In the genomic region with DNA sequence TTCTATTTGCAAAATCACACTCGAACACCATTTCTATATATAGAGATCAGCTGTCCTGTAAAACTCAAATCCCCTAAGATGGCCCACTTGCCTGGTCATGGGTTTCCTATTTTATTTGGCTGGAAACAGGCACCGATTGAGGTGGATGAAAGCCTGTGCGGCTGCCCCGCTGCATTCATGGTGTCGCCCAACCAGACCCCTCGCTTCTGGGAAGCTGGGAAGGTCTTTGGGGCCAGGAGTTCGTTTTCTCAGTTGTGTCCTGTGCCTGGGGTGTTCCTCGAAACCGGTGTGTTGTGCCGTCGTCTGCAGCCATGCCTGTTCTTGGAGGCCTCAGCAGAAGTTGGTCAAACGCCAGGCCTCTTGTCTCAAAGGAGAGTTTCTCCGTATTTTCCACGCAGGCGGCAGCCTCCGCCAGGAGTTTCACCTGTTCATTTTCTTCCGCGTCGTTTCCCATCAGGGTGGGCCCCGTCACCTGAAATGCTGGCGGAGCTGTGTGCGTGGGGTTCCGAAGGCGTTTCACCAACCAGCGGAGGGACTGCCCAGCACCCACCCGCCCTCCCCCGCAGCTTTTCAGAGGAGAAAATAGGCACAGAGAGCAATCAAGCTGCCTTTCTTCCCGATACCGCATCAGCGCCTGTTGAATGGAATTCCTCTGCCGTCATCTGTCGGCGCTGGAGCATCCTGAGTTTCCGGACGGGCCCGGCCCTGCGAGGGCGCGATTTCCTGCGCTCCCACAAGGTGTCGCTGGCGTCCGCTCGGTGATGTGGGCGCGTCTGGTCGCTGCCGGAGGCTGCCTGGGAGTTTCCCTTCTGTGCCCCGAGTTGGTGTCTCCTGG, we compare ENCODE assay signal across 8 cellular contexts. TPM values are rescaled to one million over a fixed set of nuclear protein-coding genes. Genes with fewer than 3 reads are reported as not detected.
DNase-seq lines count a peak whose midpoint lies in the region; ATAC-seq, FAIRE-seq and TF ChIP-seq lines count a peak whose summit lies in the region.

No MANE protein-coding gene starts in this region.

- WGBS in H9 (ENCODE audit: extremely low coverage, insufficient read length, low lambda C conversion rate), result no CpG with 5 or more reads among the region's 49 CpGs
- 40% methylated on average over 44 of the region's 49 CpGs; no CpG with 5 or more reads in 1 of the 2 experiments for WGBS in H1 (ENCODE audit: extremely low coverage in 1 of 2, insufficient coverage in 1 of 2, insufficient read length in 1 of 2, insufficient replicate concordance in 2 of 2, low coverage in 1 of 2, low lambda C conversion rate in 2 of 2, missing lambda C conversion rate in 1 of 2), 2 experiments

- peak overlapping the region; percentile 85 to 97 (median 85); a peak in 5 of 7 replicates for H3K27ac Mint-ChIP-seq in H9

- H2AK5ac ChIP-seq in H9 (ENCODE audit: insufficient read length, low read length), result no peak overlapping the region
- no peak overlapping the region for H2AK5ac ChIP-seq in H1 (ENCODE audit: low read depth, low read length)

- DNase-seq in G401 (ENCODE audit: low spot score), result peak; percentile 54
- DNase-seq in H9, result peak; percentile 92
- DNase-seq in NAMALWA (ENCODE audit: low spot score), result peak; percentile 68
- DNase-seq in activated CD8-positive, alpha-beta memory T cell treated with anti-CD3 and anti-CD28 coated beads for 24 hours, result peak; percentile 93
- peak; percentile 66 to 99 for DNase-seq in H1 (ENCODE audit: low read depth in 1 of 2, low spot score in 2 of 2)
- DNase-seq in medulla oblongata (ENCODE audit: extremely low spot score), result peak; percentile 82
- DNase-seq in stimulated activated CD8-positive, alpha-beta memory T cell treated with anti-CD3 and anti-CD28 coated beads, Interleukin-15, amount 100 ng/mL, for 1 hour (ENCODE audit: low read depth), result peak; percentile 72

- H3K18ac ChIP-seq in H9 (ENCODE audit: insufficient read length, low read depth, low read length) (peak overlapping the region; percentile 28), H1 (ENCODE audit: extremely low read depth, low read length) (no peak overlapping the region; the same call in 1 of the 2 replicates)

- FAIRE-seq in H1 (lab: Jason Lieb, UNC), result peak; percentile 80

- no peak overlapping the region for H3K4ac ChIP-seq in H9 (ENCODE audit: low read depth, low read length)
- no peak overlapping the region for H3K4ac ChIP-seq in H1 (replicated peaks; ENCODE audit: insufficient read length, low read depth, low read length)

- H4K8ac ChIP-seq in H9 (replicated peaks; ENCODE audit: insufficient read length, low read depth, low read length) (no peak overlapping the region), H1 (ENCODE audit: extremely low read depth, insufficient read depth, low read length) (peak overlapping the region; percentile 87; the same call in 1 of the 2 replicates)

- H3K23me2 ChIP-seq in H9 (ENCODE audit: insufficient read length, low read depth, low read length, poor library complexity, severe bottlenecking), result no peaks in the 10 kb centered on the region
- no peaks in the 10 kb centered on the region for H3K23me2 ChIP-seq in H1 (ENCODE audit: low read depth, low read length)

- H3K23ac ChIP-seq in H9 (ENCODE audit: insufficient read length, low read depth, low read length), result no peak overlapping the region
- H3K23ac ChIP-seq in H1 (ENCODE audit: insufficient read length), result no peak overlapping the region

- H2BK20ac ChIP-seq in H9 (ENCODE audit: low read depth, low read length, poor library complexity, severe bottlenecking) (no peak overlapping the region), H1 (ENCODE audit: low read length) (no peak overlapping the region)

- TF ChIP-seq POLR2A in H1 (IDR thresholded peaks at IDR 0.05; ENCODE audit: control extremely low read depth in 1 of 2, low read depth in 2 of 2, low read length in 2 of 2), result peak in 1 of 2 experiments; percentile 35; a peak in 1 of 3 replicates

- CTCF ChIA-PET in H1 (lab: Charles Lee; ENCODE audit: partially characterized antibody), result interaction anchor here (0.7 to 9.7 kb wide), 36 partner anchors 13 to 282 kb away, joined by 3 to 124 read pairs (median 4); a partner anchor contains a TSS

- H4K5ac ChIP-seq in H9 (ENCODE audit: insufficient read length, low read depth, low read length) (no peak overlapping the region), H1 (ENCODE audit: insufficient read length, low read depth, low read length) (no peak overlapping the region)

- in situ Hi-C loops in G401 (cut with HindIII; ENCODE audit: low sequenced_read_pairs), result no loop called here

- no peaks in the 10 kb centered on the region; a peak in 1 of 8 replicates for H3K36me3 ChIP-seq in H1 (ENCODE audit: control insufficient read depth in 2 of 4, insufficient read depth in 4 of 4, low read length in 3 of 4)

- TF ChIP-seq EP300 in H1 (IDR thresholded peaks at IDR 0.05; ENCODE audit: borderline replicate concordance in 1 of 2, low read depth in 2 of 2, low read length in 2 of 2), result no peak; a peak in 1 of 3 replicates

- H3K79me1 ChIP-seq in H9 (ENCODE audit: insufficient read depth, low read depth, low read length, poor library complexity, severe bottlenecking) (no peaks in the 10 kb centered on the region), H1 (ENCODE audit: low read depth, low read length) (no peaks in the 10 kb centered on the region)

- no peaks in the 10 kb centered on the region for H3K27me3 ChIP-seq in H9 (ENCODE audit: insufficient read depth, low read length)
- H3K27me3 ChIP-seq in H1 (replicated peaks in 1 of 4; ENCODE audit: control insufficient read depth in 3 of 4, extremely low read depth in 1 of 4, insufficient read depth in 3 of 4, low read length in 3 of 4), result no peaks in the 10 kb centered on the region; a peak in 1 of 7 replicates

- H2BK12ac ChIP-seq in H9 (ENCODE audit: insufficient read length, low read depth, low read length) (no peak overlapping the region), H1 (ENCODE audit: low read depth, low read length) (0 out of 2 replicates have a peak overlapping the region, but pooled peaks have one; percentile 75)

- H3K27me3 Mint-ChIP-seq in H9 (ENCODE audit: low read depth), result peaks cover 2% of the 10 kb centered on the region; the same call in 1 of the 2 replicates

- H3K4me2 ChIP-seq in H9 (ENCODE audit: insufficient read depth, insufficient read length, low read length), result peak overlapping the region; percentile 1
- H3K4me2 ChIP-seq in H1 (ENCODE audit: insufficient read depth in 1 of 2, low read depth in 2 of 2, low read length in 2 of 2), result peak overlapping the region; percentile 0 to 54; a peak in 3 of 4 replicates

- no peak for ATAC-seq in HG03025 (IDR thresholded peaks at IDR 0.05; ENCODE audit: low FRiP score, unreplicated experiment)

- H4K20me1 ChIP-seq in H9 (ENCODE audit: control insufficient read depth, insufficient read depth, insufficient read length) (no peaks in the 10 kb centered on the region), H1 (replicated peaks in 1 of 2; ENCODE audit: control insufficient read depth in 1 of 2, insufficient read depth in 2 of 2, low read length in 2 of 2) (peaks cover 0 to 3% of the 10 kb centered on the region in 2 experiments)

- no peaks in the 10 kb centered on the region for H3K79me2 ChIP-seq in H9 (ENCODE audit: insufficient read depth, low read length)
- H3K79me2 ChIP-seq in H1 (ENCODE audit: control insufficient read depth in 1 of 2, insufficient read depth in 2 of 2, low read length in 2 of 2), result no peaks in the 10 kb centered on the region

- POLR2A ChIA-PET in H1 (lab: Charles Lee; ENCODE audit: partially characterized antibody), result interaction anchor here (1.1 kb wide), 1 partner anchor 134 kb away, joined by 3 read pairs; no protein-coding TSS in a partner anchor

- no peak overlapping the region for H2AFZ ChIP-seq in H9 (ENCODE audit: low read length)
- no peak overlapping the region; the same call in 1 of the 2 replicates for H2AFZ ChIP-seq in H1 (ENCODE audit: low read length)

- H3K9ac ChIP-seq in H9 (ENCODE audit: extremely low read depth, insufficient read length, low read length) (no peak overlapping the region), H1 (replicated peaks in 1 of 4; ENCODE audit: extremely low read depth in 1 of 4, low read depth in 3 of 4, low read length in 3 of 4) (0 out of 7 replicates have a peak overlapping the region, but pooled peaks of 2 of the 4 experiments have one; percentile 15 to 26)

- no peaks in the 10 kb centered on the region for H3K4me1 ChIP-seq in H9 (ENCODE audit: insufficient read depth, low read length)
- peaks cover 0 to 6% (median 2%) of the 10 kb centered on the region in 4 experiments; a peak in 2 of 7 replicates for H3K4me1 ChIP-seq in H1 (replicated peaks in 1 of 4; ENCODE audit: control insufficient read depth in 3 of 4, insufficient read depth in 4 of 4, low read length in 3 of 4)

- H3K9me3 ChIP-seq in H9 (ENCODE audit: control insufficient read depth, low read depth, low read length) (no peaks in the 10 kb centered on the region), H1 (ENCODE audit: insufficient read depth in 2 of 2, low read depth in 1 of 2, low read length in 1 of 2) (no peaks in the 10 kb centered on the region; a peak in 1 of 4 replicates)

- H3K56ac ChIP-seq in H9 (ENCODE audit: insufficient read length, low read depth, low read length) (no peak overlapping the region), H1 (replicated peaks; ENCODE audit: insufficient read length, low read depth, low read length) (no peak overlapping the region)

- peak; percentile 98 for TF ChIP-seq CTCF in H9 (conservative IDR thresholded peaks at IDR 0.05)
- peak in 2 of 3 experiments; percentile 96 to 98; a peak in 3 of 4 replicates for TF ChIP-seq CTCF in H1 (IDR thresholded peaks at IDR 0.05; ENCODE audit: control extremely low read depth in 1 of 3, insufficient read depth in 1 of 3, low read depth in 1 of 3, low read length in 3 of 3)

- H3T11ph ChIP-seq in H9 (ENCODE audit: low read length), result no peak overlapping the region

- H3K36me3 Mint-ChIP-seq in H9 (ENCODE audit: insufficient read depth in 1 of 3, low read depth in 3 of 3), result peaks cover 3 to 4% (median 4%) of the 10 kb centered on the region in 3 experiments; a peak in 4 of 7 replicates

- H3K9me3 Mint-ChIP-seq in H9, result no peaks in the 10 kb centered on the region

- H3K14ac ChIP-seq in H9 (ENCODE audit: insufficient read depth, low read length), result 0 out of 2 replicates have a peak overlapping the region, but pooled peaks have one; percentile 69
- no peak overlapping the region for H3K14ac ChIP-seq in H1 (ENCODE audit: insufficient read length)

- peak; percentile 90 to 91 for TF ChIP-seq RAD21 in H1 (IDR thresholded peaks at IDR 0.05 in 1 of 2, conservative IDR thresholded peaks at IDR 0.05 in 1 of 2; ENCODE audit: low read depth in 2 of 2, low read length in 2 of 2)

- H2BK120ac ChIP-seq in H9 (ENCODE audit: low read depth, low read length, poor library complexity, severe bottlenecking) (no peak overlapping the region), H1 (replicated peaks; ENCODE audit: low read depth, low read length) (no peak overlapping the region)

- H2BK15ac ChIP-seq in H9 (ENCODE audit: low read depth, low read length) (no peak overlapping the region), H1 (ENCODE audit: low read length) (no peak overlapping the region)

- peaks cover 10 to 17% of the 10 kb centered on the region in 2 experiments for H3K4me1 Mint-ChIP-seq in H9

- H2BK5ac ChIP-seq in H9 (ENCODE audit: insufficient read length, low read length) (no peak overlapping the region), H1 (ENCODE audit: low read depth, low read length) (no peak overlapping the region)

- H4K91ac ChIP-seq in H9 (ENCODE audit: insufficient read length, low read depth, low read length), result no peak overlapping the region
- H4K91ac ChIP-seq in H1 (replicated peaks; ENCODE audit: insufficient read length, low read length), result no peak overlapping the region

- H3K27ac ChIP-seq in H9 (ENCODE audit: insufficient read length, low read depth, low read length) (no peak overlapping the region), H1 (ENCODE audit: low read depth, low read length) (no peak overlapping the region)

- peak overlapping the region in 2 of 4 experiments; percentile 10 to 27; a peak in 2 of 8 replicates for H3K4me3 ChIP-seq in H1 (ENCODE audit: extremely low read depth in 1 of 4, insufficient read depth in 2 of 4, low read depth in 3 of 4, low read length in 4 of 4)

- peak overlapping the region; percentile 55 to 63 for H3K4me3 Mint-ChIP-seq in H9

RNA-seq across cellular contexts. Expression of a gene that starts 17.1 kb away (rescaled TPM):
- total RNA-seq in G401 (2014; rRNA removed; shearing (Covaris generic)), result 6.8 and 11.9 TPM in 2 replicates
- total RNA-seq in H9 (2021), result 5.3 and 5.5 TPM in 2 replicates
- total RNA-seq in H1 (2021; fragmentation: NEBNext Ultra II Directional; extraction: Animal tissue kit (Norgen Biotek cat#: 25700)), result 6.6 and 6.8 TPM in 2 replicates
- polyA plus RNA-seq in H1 (2011; rRNA removed), result 2.0 and 3.2 TPM in 2 replicates
- 1.4 TPM for polyA plus RNA-seq in H1 (2011; cell fraction: cytosol; rRNA removed)
- 4.2 TPM for polyA plus RNA-seq in H1 (2011; cell fraction: nucleus; rRNA removed)
- polyA plus RNA-seq in H1 (2012, experiment 1 of 2), result 4.8 to 6.0 TPM (median 5.5 TPM) in 4 replicates
- 4.5 TPM for polyA plus RNA-seq in H1 (2012, experiment 2 of 2)
- polyA plus RNA-seq in H1 (2013, experiment 1 of 2), result 3.5 TPM
- 3.6 TPM for polyA plus RNA-seq in H1 (2013, experiment 2 of 2)
- 2.4 and 2.8 TPM in 2 replicates for polyA minus RNA-seq in H1 (2011; rRNA and poly(A)+ RNA removed)
- polyA minus RNA-seq in H1 (2011; cell fraction: cytosol; rRNA and poly(A)+ RNA removed), result 7.3 TPM
- polyA minus RNA-seq in H1 (2011; cell fraction: nucleus; rRNA and poly(A)+ RNA removed), result 8.7 TPM
